In the genomic region with DNA sequence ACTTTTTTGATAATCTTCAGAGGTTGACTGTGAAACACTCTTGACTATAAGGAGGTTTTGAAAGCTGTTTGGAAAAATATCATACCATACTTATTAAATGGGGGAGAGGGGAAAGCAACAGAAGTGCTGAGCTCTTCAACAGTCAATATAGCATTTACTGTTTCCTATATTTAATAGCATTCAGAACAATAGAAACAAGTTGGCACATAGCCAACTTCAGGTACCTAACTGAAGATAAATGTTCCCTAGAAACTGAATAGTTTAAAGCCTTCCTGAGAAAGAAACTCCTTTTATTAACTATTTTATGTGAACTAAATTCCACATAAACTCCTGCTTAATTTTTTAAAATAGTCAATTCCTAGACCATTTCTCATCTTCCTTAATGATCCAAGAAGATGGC, we compare ENCODE assay signal across 17 cellular contexts. TPM values are rescaled to one million over a fixed set of nuclear protein-coding genes. Genes with fewer than 3 reads are reported as not detected.
"Had no signal": no experiment of that assay in that cellular context is flagged by ENCODE, and none has a peak within 500 bp of the region (broad histone marks: within the 10 kb centered on the region; RNA-seq: fewer than 3 reads in every experiment).

No MANE protein-coding gene starts in this region.

- H3K4me3 ChIP-seq: cardiac muscle cell, heart left ventricle, right atrium auricular region, smooth muscle cell, tibial artery, uterus had no signal

- H3K4me1 Mint-ChIP-seq: activated CD4-positive, alpha-beta T cell treated with anti-CD3 and anti-CD28 coated beads, Interleukin-2, amount 10 ng/mL, durations not matched to agents 7 days and 5 days; activated T-helper 17 cell treated with anti-CD3 and anti-CD28 coated beads, Interleukin-2, amount 50 U/mL, for 72 hours; natural killer cell; stimulated activated effector memory CD8-positive, alpha-beta T cell treated with anti-CD3 and anti-CD28 coated beads, Interleukin-12 subunit alpha, Interleukin-12 subunit beta, amount 100 ng/mL, for 72 hours had no signal

- H3K36me3 Mint-ChIP-seq: natural killer cell; stimulated activated effector memory CD8-positive, alpha-beta T cell treated with anti-CD3 and anti-CD28 coated beads, Interleukin-12 subunit alpha, Interleukin-12 subunit beta, amount 100 ng/mL, for 72 hours had no signal

- H3K9me3 ChIP-seq: right atrium auricular region, tibial artery, uterus had no signal

- H3K27ac ChIP-seq: heart left ventricle, right atrium auricular region, tibial artery, uterus had no signal

- H3K9me3 Mint-ChIP-seq: activated T-helper 17 cell treated with anti-CD3 and anti-CD28 coated beads, Interleukin-2, amount 50 U/mL, for 72 hours; memory B cell; natural killer cell; stimulated activated effector memory CD8-positive, alpha-beta T cell treated with anti-CD3 and anti-CD28 coated beads, Interleukin-12 subunit alpha, Interleukin-12 subunit beta, amount 100 ng/mL, for 72 hours had no signal

- H3K27ac Mint-ChIP-seq: activated CD4-positive, alpha-beta T cell treated with anti-CD3 and anti-CD28 coated beads, Interleukin-2, amount 10 ng/mL, durations not matched to agents 7 days and 5 days; activated naive CD4-positive, alpha-beta T cell treated with anti-CD3 and anti-CD28 coated beads for 36 hours; activated T-helper 17 cell treated with anti-CD3 and anti-CD28 coated beads, Interleukin-2, amount 50 U/mL, for 72 hours; memory B cell; natural killer cell; stimulated activated effector memory CD8-positive, alpha-beta T cell treated with anti-CD3 and anti-CD28 coated beads, Interleukin-12 subunit alpha, Interleukin-12 subunit beta, amount 100 ng/mL, for 72 hours had no signal

- H3K36me3 ChIP-seq: cardiac muscle cell, heart left ventricle, right atrium auricular region, uterus had no signal

- H3K27me3 ChIP-seq: cardiac muscle cell, heart left ventricle, right atrium auricular region, tibial artery, uterus had no signal

- H3K4me3 Mint-ChIP-seq: activated CD4-positive, alpha-beta T cell treated with anti-CD3 and anti-CD28 coated beads, Interleukin-2, amount 10 ng/mL, durations not matched to agents 7 days and 5 days; activated naive CD4-positive, alpha-beta T cell treated with anti-CD3 and anti-CD28 coated beads for 36 hours; activated T-helper 17 cell treated with anti-CD3 and anti-CD28 coated beads, Interleukin-2, amount 50 U/mL, for 72 hours; memory B cell; natural killer cell; stimulated activated effector memory CD8-positive, alpha-beta T cell treated with anti-CD3 and anti-CD28 coated beads, Interleukin-12 subunit alpha, Interleukin-12 subunit beta, amount 100 ng/mL, for 72 hours had no signal

- H3K27me3 Mint-ChIP-seq: activated CD4-positive, alpha-beta T cell treated with anti-CD3 and anti-CD28 coated beads, Interleukin-2, amount 10 ng/mL, durations not matched to agents 7 days and 5 days; activated T-helper 17 cell treated with anti-CD3 and anti-CD28 coated beads, Interleukin-2, amount 50 U/mL, for 72 hours; memory B cell had no signal

- DNase-seq: activated CD4-positive, alpha-beta T cell treated with anti-CD3 and anti-CD28 coated beads, Interleukin-2, amount 10 ng/mL, durations not matched to agents 7 days and 5 days; activated CD4-positive, CD25-positive, alpha-beta regulatory T cell; activated CD8-positive, alpha-beta memory T cell treated with anti-CD3 and anti-CD28 coated beads for 24 hours; activated naive CD4-positive, alpha-beta T cell treated with anti-CD3 and anti-CD28 coated beads for 36 hours; heart left ventricle; natural killer cell; tibial artery; uterus had no signal

- H3K4me1 ChIP-seq: right atrium auricular region, tibial artery, uterus had no signal

RNA-seq across cellular contexts. Expression of gene RNF183, which starts 55.5 kb away (rescaled TPM):
- total RNA-seq: activated CD4-positive, alpha-beta T cell treated with anti-CD3 and anti-CD28 coated beads, Interleukin-2, amount 10 ng/mL, durations not matched to agents 7 days and 5 days; activated naive CD4-positive, alpha-beta T cell treated with anti-CD3 and anti-CD28 coated beads for 36 hours; astrocyte; frontal cortex; heart left ventricle; natural killer cell; posterior vena cava; right atrium auricular region had no signal
